ENCODE assay signal across 8 cellular contexts in genomic region chr2:165698621-165698946, GRCh38.
DNase-seq lines count a peak whose midpoint lies in the region; ATAC-seq and TF ChIP-seq lines count a peak whose summit lies in the region.

No MANE protein-coding gene starts in this region.

- H3K36me3 Mint-ChIP-seq in osteocyte (ENCODE audit: unreplicated experiment) = no peaks in the 10 kb centered on the region

- POLR2A ChIA-PET in AG04449 (lab: Yijun Ruan, JAX) = no interaction called here

- peak; percentile 54 for TF ChIP-seq CTCF in AG04449 (IDR thresholded peaks at IDR 0.05; ENCODE audit: insufficient read depth, low read length, missing control alignments)
- TF ChIP-seq CTCF in GM13976 (IDR thresholded peaks at IDR 0.05; ENCODE audit: borderline replicate concordance, control extremely low read depth, extremely low read depth, insufficient read depth, missing control alignments) = no peak
- TF ChIP-seq CTCF in NB4 (IDR thresholded peaks at IDR 0.05; ENCODE audit: low read depth, low read length) = peak; percentile 61
- TF ChIP-seq CTCF in fibroblast of villous mesenchyme (IDR thresholded peaks at IDR 0.05; ENCODE audit: insufficient read depth, low read depth, low read length) = peak; percentile 49
- peak; percentile 69 for TF ChIP-seq CTCF in osteocyte (IDR thresholded peaks at IDR 0.05)

- in situ Hi-C loops in GM13976 (cut with MboI; ENCODE audit: low sequenced_read_pairs, unreplicated experiment) = no loop called here

- no peak for TF ChIP-seq POLR2A in NB4 (IDR thresholded peaks at IDR 0.05; ENCODE audit: extremely low read depth, insufficient read length)

- no peak overlapping the region for H3K27ac Mint-ChIP-seq in osteocyte (ENCODE audit: unreplicated experiment)

- DNase-seq in AG04449 (ENCODE audit: low read depth, low spot score) = no peak
- peak; percentile 7 for DNase-seq in GM13976 (ENCODE audit: low spot score)
- DNase-seq in NB4 (ENCODE audit: low read depth) = peak; percentile 56
- peak; percentile 51 for DNase-seq in fibroblast of villous mesenchyme (ENCODE audit: low read depth)
- DNase-seq in osteocyte (ENCODE audit: extremely low spot score, unreplicated experiment) = no peak
- DNase-seq in activated effector memory CD4-positive, alpha-beta T cell treated with anti-CD3 and anti-CD28 coated beads, Interleukin-2, amount 50 U/mL, for 16 hours = no peak

- H3K4me3 ChIP-seq in AG04449 (ENCODE audit: low read depth, low read length) (no peak overlapping the region), NB4 (ENCODE audit: low read depth, low read length) (no peak overlapping the region), fibroblast of villous mesenchyme (ENCODE audit: low read depth, low read length) (no peak overlapping the region)

- peak; percentile 85 for ATAC-seq in HG02759 (IDR thresholded peaks at IDR 0.05; ENCODE audit: unreplicated experiment)
- ATAC-seq in SK-N-SH treated with all-trans-retinoic acid at 6 μM for 48 hours = peak; percentile 97

- H3K4me1 Mint-ChIP-seq in osteocyte (ENCODE audit: unreplicated experiment) = no peaks in the 10 kb centered on the region

- H3K27me3 Mint-ChIP-seq in osteocyte (ENCODE audit: unreplicated experiment) = no peaks in the 10 kb centered on the region

- CTCF ChIA-PET in AG04449 (lab: Yijun Ruan, JAX) = interaction anchor here (1.8 kb wide), 1 partner anchor 296 kb away, joined by 6 read pairs; no protein-coding TSS in a partner anchor

- H3K9me3 Mint-ChIP-seq in osteocyte (ENCODE audit: unreplicated experiment) = no peaks in the 10 kb centered on the region

- H3K4me3 Mint-ChIP-seq in osteocyte (ENCODE audit: unreplicated experiment) = no peak overlapping the region

TF ChIP-seq in SK-N-SH treated with all-trans-retinoic acid at 6 μM for 48 hours, 23 proteins besides CTCF, POLR2A, EP300 and RAD21:
- TF ChIP-seq ZNF565 (CRISPR knock-in tag; conservative IDR thresholded peaks at IDR 0.05; ENCODE audit: low read depth) (no peak), ZFP3 (CRISPR knock-in tag; IDR thresholded peaks at IDR 0.05) (no peak), PPARA (CRISPR knock-in tag; IDR thresholded peaks at IDR 0.05; ENCODE audit: borderline replicate concordance) (no peak), ZFP30 (CRISPR knock-in tag; IDR thresholded peaks at IDR 0.05) (no peak), POU6F1 (CRISPR knock-in tag; IDR thresholded peaks at IDR 0.05; ENCODE audit: borderline replicate concordance, low read depth) (no peak), BACH2 (CRISPR knock-in tag; IDR thresholded peaks at IDR 0.05; ENCODE audit: borderline replicate concordance) (no peak), TOX (CRISPR knock-in tag; IDR thresholded peaks at IDR 0.05; ENCODE audit: borderline replicate concordance) (no peak), ZC3H10 (CRISPR knock-in tag; IDR thresholded peaks at IDR 0.05) (no peak), ARNTL (CRISPR knock-in tag; IDR thresholded peaks at IDR 0.05; ENCODE audit: borderline replicate concordance, low read depth) (no peak), ISL1 (CRISPR knock-in tag; IDR thresholded peaks at IDR 0.05) (no peak), RARB (CRISPR knock-in tag; IDR thresholded peaks at IDR 0.05) (no peak), OSR1 (CRISPR knock-in tag; IDR thresholded peaks at IDR 0.05) (no peak), ZNF8 (CRISPR knock-in tag; IDR thresholded peaks at IDR 0.05) (no peak), ESRRG (CRISPR knock-in tag; IDR thresholded peaks at IDR 0.05) (no peak)
- TF ChIP-seq, protein P1, sequence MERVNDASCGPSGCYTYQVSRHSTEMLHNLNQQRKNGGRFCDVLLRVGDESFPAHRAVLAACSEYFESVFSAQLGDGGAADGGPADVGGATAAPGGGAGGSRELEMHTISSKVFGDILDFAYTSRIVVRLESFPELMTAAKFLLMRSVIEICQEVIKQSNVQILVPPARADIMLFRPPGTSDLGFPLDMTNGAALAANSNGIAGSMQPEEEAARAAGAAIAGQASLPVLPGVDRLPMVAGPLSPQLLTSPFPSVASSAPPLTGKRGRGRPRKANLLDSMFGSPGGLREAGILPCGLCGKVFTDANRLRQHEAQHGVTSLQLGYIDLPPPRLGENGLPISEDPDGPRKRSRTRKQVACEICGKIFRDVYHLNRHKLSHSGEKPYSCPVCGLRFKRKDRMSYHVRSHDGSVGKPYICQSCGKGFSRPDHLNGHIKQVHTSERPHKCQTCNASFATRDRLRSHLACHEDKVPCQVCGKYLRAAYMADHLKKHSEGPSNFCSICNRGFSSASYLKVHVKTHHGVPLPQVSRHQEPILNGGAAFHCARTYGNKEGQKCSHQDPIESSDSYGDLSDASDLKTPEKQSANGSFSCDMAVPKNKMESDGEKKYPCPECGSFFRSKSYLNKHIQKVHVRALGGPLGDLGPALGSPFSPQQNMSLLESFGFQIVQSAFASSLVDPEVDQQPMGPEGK (CRISPR knock-in tag; IDR thresholded peaks at IDR 0.05; ENCODE audit: borderline replicate concordance) = no peak
- TF ChIP-seq, protein P2, sequence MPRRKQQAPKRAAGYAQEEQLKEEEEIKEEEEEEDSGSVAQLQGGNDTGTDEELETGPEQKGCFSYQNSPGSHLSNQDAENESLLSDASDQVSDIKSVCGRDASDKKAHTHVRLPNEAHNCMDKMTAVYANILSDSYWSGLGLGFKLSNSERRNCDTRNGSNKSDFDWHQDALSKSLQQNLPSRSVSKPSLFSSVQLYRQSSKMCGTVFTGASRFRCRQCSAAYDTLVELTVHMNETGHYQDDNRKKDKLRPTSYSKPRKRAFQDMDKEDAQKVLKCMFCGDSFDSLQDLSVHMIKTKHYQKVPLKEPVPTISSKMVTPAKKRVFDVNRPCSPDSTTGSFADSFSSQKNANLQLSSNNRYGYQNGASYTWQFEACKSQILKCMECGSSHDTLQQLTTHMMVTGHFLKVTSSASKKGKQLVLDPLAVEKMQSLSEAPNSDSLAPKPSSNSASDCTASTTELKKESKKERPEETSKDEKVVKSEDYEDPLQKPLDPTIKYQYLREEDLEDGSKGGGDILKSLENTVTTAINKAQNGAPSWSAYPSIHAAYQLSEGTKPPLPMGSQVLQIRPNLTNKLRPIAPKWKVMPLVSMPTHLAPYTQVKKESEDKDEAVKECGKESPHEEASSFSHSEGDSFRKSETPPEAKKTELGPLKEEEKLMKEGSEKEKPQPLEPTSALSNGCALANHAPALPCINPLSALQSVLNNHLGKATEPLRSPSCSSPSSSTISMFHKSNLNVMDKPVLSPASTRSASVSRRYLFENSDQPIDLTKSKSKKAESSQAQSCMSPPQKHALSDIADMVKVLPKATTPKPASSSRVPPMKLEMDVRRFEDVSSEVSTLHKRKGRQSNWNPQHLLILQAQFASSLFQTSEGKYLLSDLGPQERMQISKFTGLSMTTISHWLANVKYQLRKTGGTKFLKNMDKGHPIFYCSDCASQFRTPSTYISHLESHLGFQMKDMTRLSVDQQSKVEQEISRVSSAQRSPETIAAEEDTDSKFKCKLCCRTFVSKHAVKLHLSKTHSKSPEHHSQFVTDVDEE (CRISPR knock-in tag; IDR thresholded peaks at IDR 0.05) = no peak
- TF ChIP-seq, protein P3, sequence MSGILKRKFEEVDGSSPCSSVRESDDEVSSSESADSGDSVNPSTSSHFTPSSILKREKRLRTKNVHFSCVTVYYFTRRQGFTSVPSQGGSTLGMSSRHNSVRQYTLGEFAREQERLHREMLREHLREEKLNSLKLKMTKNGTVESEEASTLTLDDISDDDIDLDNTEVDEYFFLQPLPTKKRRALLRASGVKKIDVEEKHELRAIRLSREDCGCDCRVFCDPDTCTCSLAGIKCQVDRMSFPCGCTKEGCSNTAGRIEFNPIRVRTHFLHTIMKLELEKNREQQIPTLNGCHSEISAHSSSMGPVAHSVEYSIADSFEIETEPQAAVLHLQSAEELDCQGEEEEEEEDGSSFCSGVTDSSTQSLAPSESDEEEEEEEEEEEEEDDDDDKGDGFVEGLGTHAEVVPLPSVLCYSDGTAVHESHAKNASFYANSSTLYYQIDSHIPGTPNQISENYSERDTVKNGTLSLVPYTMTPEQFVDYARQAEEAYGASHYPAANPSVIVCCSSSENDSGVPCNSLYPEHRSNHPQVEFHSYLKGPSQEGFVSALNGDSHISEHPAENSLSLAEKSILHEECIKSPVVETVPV (CRISPR knock-in tag; IDR thresholded peaks at IDR 0.05) = no peak

Comparison
In these comparisons a context has a peak if more than half of its experiments do, and no peak if none do; other contexts are left out.
1. DNase-seq: peak in GM13976 (single experiment), NB4 (single experiment) and fibroblast of villous mesenchyme (single experiment); none in AG04449 (single experiment), osteocyte (single experiment) and activated effector memory CD4-positive, alpha-beta T cell treated with anti-CD3 and anti-CD28 coated beads, Interleukin-2, amount 50 U/mL, for 16 hours (single experiment).